Comparison of ENCODE assay signal across 1 cellular context in the genomic region with DNA sequence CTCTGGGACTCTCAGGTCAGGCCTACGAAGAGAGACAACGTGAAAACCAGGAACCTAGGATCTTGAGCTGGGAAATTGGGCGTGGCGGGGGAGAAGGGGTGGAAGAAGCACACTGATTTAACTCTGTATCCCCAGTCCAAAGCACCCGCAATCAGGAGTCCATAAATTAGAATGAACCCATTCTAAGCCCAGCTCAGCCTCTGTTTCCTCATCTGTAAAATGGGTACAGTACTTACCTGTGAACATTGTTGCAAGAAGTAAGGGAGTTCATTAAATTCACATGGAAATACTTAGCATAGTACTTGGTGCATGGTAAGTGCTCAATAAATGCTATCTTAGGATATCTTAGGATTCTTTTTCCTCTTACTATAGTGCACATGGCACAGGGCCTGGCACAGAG.
TF ChIP-seq lines count a peak whose summit lies in the region.

No MANE protein-coding gene starts in this region.

TF ChIP-seq in WTC11, 78 proteins besides CTCF, POLR2A, EP300 and RAD21 (continued from another document):
- no peak for TF ChIP-seq MLX (CRISPR knock-in tag; IDR thresholded peaks at IDR 0.05)
- no peak for TF ChIP-seq GRHL2 (CRISPR knock-in tag; IDR thresholded peaks at IDR 0.05; ENCODE audit: insufficient replicate concordance, severe bottlenecking)
- TF ChIP-seq, protein P1, sequence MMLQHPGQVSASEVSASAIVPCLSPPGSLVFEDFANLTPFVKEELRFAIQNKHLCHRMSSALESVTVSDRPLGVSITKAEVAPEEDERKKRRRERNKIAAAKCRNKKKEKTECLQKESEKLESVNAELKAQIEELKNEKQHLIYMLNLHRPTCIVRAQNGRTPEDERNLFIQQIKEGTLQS (CRISPR knock-in tag; conservative IDR thresholded peaks at IDR 0.05), result no peak
- TF ChIP-seq, protein P2, sequence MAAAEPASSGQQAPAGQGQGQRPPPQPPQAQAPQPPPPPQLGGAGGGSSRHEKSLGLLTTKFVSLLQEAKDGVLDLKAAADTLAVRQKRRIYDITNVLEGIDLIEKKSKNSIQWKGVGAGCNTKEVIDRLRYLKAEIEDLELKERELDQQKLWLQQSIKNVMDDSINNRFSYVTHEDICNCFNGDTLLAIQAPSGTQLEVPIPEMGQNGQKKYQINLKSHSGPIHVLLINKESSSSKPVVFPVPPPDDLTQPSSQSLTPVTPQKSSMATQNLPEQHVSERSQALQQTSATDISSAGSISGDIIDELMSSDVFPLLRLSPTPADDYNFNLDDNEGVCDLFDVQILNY (CRISPR knock-in tag; IDR thresholded peaks at IDR 0.05), result no peak
- no peak for TF ChIP-seq TCF7 (CRISPR knock-in tag; IDR thresholded peaks at IDR 0.05; ENCODE audit: low read depth)
- no peak for TF ChIP-seq ZBTB21 (CRISPR knock-in tag; IDR thresholded peaks at IDR 0.05; ENCODE audit: borderline replicate concordance)
- no peak for TF ChIP-seq KAT7 (CRISPR knock-in tag; IDR thresholded peaks at IDR 0.05; ENCODE audit: borderline replicate concordance)
